Comparison of ENCODE assay signal across 32 cellular contexts in genomic region chr1:20395255-20395654, GRCh38.
"Had no signal": no experiment of that assay in that cellular context is flagged by ENCODE, and none has a peak within 500 bp of the region (broad histone marks: within the 10 kb centered on the region; RNA-seq: fewer than 3 reads in every experiment).

No MANE protein-coding gene starts in this region.

- H3K9me3 ChIP-seq: ascending aorta, body of pancreas had no signal

- H3K4me3 ChIP-seq: adrenal gland, ascending aorta, body of pancreas, breast epithelium, cardiac muscle cell had no signal

- FAIRE-seq: astrocyte, bronchial epithelial cell had no signal

- H3K36me3 ChIP-seq: adrenal gland, ascending aorta, brain microvascular endothelial cell, breast epithelium, cardiac muscle cell had no signal

- DNase-seq: activated effector memory CD4-positive, alpha-beta T cell treated with anti-CD3 and anti-CD28 coated beads, Interleukin-2, amount 50 U/mL, for 16 hours; activated effector memory CD4-positive, alpha-beta T cell treated with Interleukin-2 at 50 U/mL for 16 hours; activated gamma-delta T cell; activated gamma-delta T cell treated with Interleukin-2 at 50 U/mL for 16 hours; activated naive CD4-positive, alpha-beta T cell; activated naive CD4-positive, alpha-beta T cell treated with anti-CD3 and anti-CD28 coated beads for 36 hours; activated naive CD4-positive, alpha-beta T cell treated with anti-CD3 and anti-CD28 coated beads, Interleukin-2, amount 10 ng/mL, durations not matched to agents 7 days and 5 days; activated naive CD4-positive, alpha-beta T cell treated with anti-CD3 and anti-CD28 coated beads, Interleukin-2, amount 50 U/mL, for 16 hours; activated naive CD4-positive, alpha-beta T cell treated with Interleukin-2 at 50 U/mL for 16 hours; activated naive CD8-positive, alpha-beta T cell treated with anti-CD3 and anti-CD28 coated beads for 36 hours; activated naive CD8-positive, alpha-beta T cell treated with anti-CD3 and anti-CD28 coated beads, Interleukin-2, amount 10 ng/mL, durations not matched to agents 7 days and 5 days; activated naive CD8-positive, alpha-beta T cell treated with anti-CD3 and anti-CD28 coated beads, Interleukin-2, amount 50 U/mL, for 24 hours; activated T-cell treated with anti-CD3 and anti-CD28 coated beads, Interleukin-2, amount 50 U/mL, for 4 hours; activated T-cell treated with anti-CD3 and anti-CD28 coated beads, Interleukin-2, amount 50 U/mL, for 48 hours; activated T-cell treated with anti-CD3 and anti-CD28 coated beads, Interleukin-2, amount 50 U/mL, for 72 hours; adrenal gland; amniotic stem cell; amygdala; anterior cingulate cortex; aorta; body of pancreas; brain microvascular endothelial cell; caudate nucleus; central memory CD4-positive, alpha-beta T cell; cerebellar nuclear complex had no signal

- H3K4me1 ChIP-seq: adrenal gland, ascending aorta, body of pancreas, breast epithelium had no signal

- H3K27me3 ChIP-seq: ascending aorta, body of pancreas, breast epithelium had no signal

- H3K27ac ChIP-seq: adrenal gland, ascending aorta, body of pancreas, brain microvascular endothelial cell, breast epithelium, cardiac muscle cell had no signal

- ATAC-seq: activated naive CD4-positive, alpha-beta T cell treated with anti-CD3 and anti-CD28 coated beads, Interleukin-2, amount 50 U/mL, for 72 hours; activated naive CD8-positive, alpha-beta T cell treated with anti-CD3 and anti-CD28 coated beads, Interleukin-2, amount 50 U/mL, for 24 hours; activated T-cell treated with anti-CD3 and anti-CD28 coated beads, Interleukin-2, amount 50 U/mL, for 4 hours; activated T-cell treated with anti-CD3 and anti-CD28 coated beads, Interleukin-2, amount 50 U/mL, for 72 hours; activated T-helper 17 cell treated with anti-CD3 and anti-CD28 coated beads, Interleukin-2, amount 50 U/mL, for 72 hours; body of pancreas had no signal
